Comparison of ENCODE assay signal across 20 cellular contexts in the genomic region with DNA sequence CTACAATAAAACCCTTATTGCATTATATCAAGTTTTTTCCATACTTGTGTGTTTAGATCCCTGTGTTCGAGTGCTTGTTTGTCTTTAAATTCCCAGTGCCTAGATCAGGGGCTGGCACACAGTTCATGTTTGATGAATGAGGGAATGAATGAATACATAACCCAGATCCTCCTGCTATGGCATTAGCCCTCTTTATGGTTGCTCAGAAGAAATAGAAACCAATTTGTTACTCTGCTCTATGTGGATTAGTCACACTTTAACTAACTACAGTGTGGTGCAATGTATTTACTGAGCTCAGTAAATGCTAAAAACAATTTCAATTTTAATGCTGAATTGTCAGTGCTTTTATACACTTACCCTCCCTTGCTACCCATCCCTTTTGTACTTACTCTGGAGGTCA. TPM values are rescaled to one million over a fixed set of nuclear protein-coding genes. Genes with fewer than 3 reads are reported as not detected.
DNase-seq lines count a peak whose midpoint lies in the region; ATAC-seq, FAIRE-seq and TF ChIP-seq lines count a peak whose summit lies in the region.
"Had no signal": no experiment of that assay in that cellular context is flagged by ENCODE, and none has a peak within 500 bp of the region (broad histone marks: within the 10 kb centered on the region; RNA-seq: fewer than 3 reads in every experiment).

No MANE protein-coding gene starts in this region.

- peak; percentile 4 for FAIRE-seq in GM19239 (lab: Jason Lieb, UNC)
- FAIRE-seq: H1, HTR-8/SVneo had no signal

- no peaks in the 10 kb centered on the region for H3K9me3 ChIP-seq in mucosa of descending colon
- H3K9me3 ChIP-seq: Peyer's patch, SJSA1 had no signal

- intact Hi-C loops in mucosa of descending colon (cut with DNase I, micrococcal nuclease), result no loop called here

- no peaks in the 10 kb centered on the region for H3K36me3 ChIP-seq in mucosa of descending colon (ENCODE audit: low read depth)
- H3K36me3 ChIP-seq: Peyer's patch, SJSA1 had no signal

- TF ChIP-seq CTCF in mucosa of descending colon (IDR thresholded peaks at IDR 0.05), result no peak

- H3K4me3 ChIP-seq in mucosa of descending colon, result no peak overlapping the region
- H3K4me3 ChIP-seq: Peyer's patch, SJSA1 had no signal

- no peaks in the 10 kb centered on the region for H3K4me1 ChIP-seq in mucosa of descending colon (ENCODE audit: low read depth)
- H3K4me1 ChIP-seq: Peyer's patch, SJSA1 had no signal

- no peak for DNase-seq in GM19239 (ENCODE audit: insufficient read length, low spot score)
- peak; percentile 54 for DNase-seq in amniotic epithelial cell (ENCODE audit: low read depth)
- no peak for DNase-seq in mucosa of descending colon
- DNase-seq in germinal center (ENCODE audit: low spot score), result no peak
- DNase-seq in putamen (ENCODE audit: low spot score), result no peak
- DNase-seq: CD4-positive, CD25-positive, alpha-beta regulatory T cell; DMS79; MV-4-11; NCI-H1105 treated with DMSO at 0.1 percent for 48 hours; NCI-H2029 treated with DMSO at 0.1 percent for 48 hours; NCI-H226; NCI-H510A treated with DMSO at 0.1 percent for 48 hours; NCI-H748 treated with DMSO at 0.1 percent for 48 hours; Peyer's patch had no signal

- ATAC-seq in GM18861 (IDR thresholded peaks at IDR 0.05; ENCODE audit: unreplicated experiment), result peak; percentile 49
- peak; percentile 62 for ATAC-seq in mucosa of descending colon
- no peak for ATAC-seq in HG02870 (IDR thresholded peaks at IDR 0.05; ENCODE audit: unreplicated experiment)
- ATAC-seq: HCT116 had no signal

RNA-seq across cellular contexts. Expression of a gene that starts 16.4 kb away (rescaled TPM):
- 10 to 100 TPM; 38.5 to 51.5 (median 41.4) TPM for total RNA-seq in mucosa of descending colon
